23 cellular contexts compared by ENCODE assay signal in the genomic region with DNA sequence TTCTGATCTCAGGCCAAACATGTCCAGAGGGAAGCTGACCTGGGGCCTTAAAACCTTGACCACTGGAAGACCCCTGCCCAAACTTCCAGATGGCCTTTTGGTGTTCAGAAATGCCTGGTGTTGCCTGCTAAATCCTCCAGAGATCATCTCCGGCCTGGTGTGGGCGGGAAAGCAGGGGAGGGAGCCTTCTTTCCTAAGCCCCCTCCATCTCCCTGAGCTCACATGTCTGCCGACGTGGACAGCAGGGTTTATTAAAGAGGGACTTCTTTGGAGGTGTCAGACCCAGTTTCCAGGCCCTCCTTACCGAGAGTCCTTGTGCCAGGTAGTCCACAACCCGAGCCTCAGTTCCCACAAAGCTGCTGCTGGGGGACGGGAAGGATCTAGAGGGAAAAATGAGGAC. TPM values are rescaled to one million over a fixed set of nuclear protein-coding genes. Genes with fewer than 3 reads are reported as not detected.
A peak's percentile ranks its signal among the peaks of the same experiment; 100 is the strongest.
DNase-seq lines count a peak whose midpoint lies in the region; ATAC-seq and TF ChIP-seq lines count a peak whose summit lies in the region.
"Had no signal": no experiment of that assay in that cellular context is flagged by ENCODE, and none has a peak within 500 bp of the region (broad histone marks: within the 10 kb centered on the region; RNA-seq: fewer than 3 reads in every experiment).

No MANE protein-coding gene starts in this region.

- no peaks in the 10 kb centered on the region for H4K20me1 ChIP-seq in BLaER1

- H3K4me1 Mint-ChIP-seq in CD14-positive monocyte (no peaks in the 10 kb centered on the region), chondrocyte (ENCODE audit: low read depth) (peaks cover 13% of the 10 kb centered on the region)
- H3K4me1 Mint-ChIP-seq: CD4-positive, alpha-beta memory T cell had no signal

- H3K9ac ChIP-seq in BLaER1, result no peak overlapping the region
- H3K9ac ChIP-seq: KMS-11 had no signal

- peak overlapping the region; percentile 35; the same call in 1 of the 2 replicates for H3K4me2 ChIP-seq in BLaER1
- H3K4me2 ChIP-seq: KMS-11 had no signal

- intact Hi-C loops in CD14-positive monocyte (cut with micrococcal nuclease), result no loop called here
- intact Hi-C loops in sciatic nerve (cut with DNase I), result no loop called here

- no peak overlapping the region for H3K27ac Mint-ChIP-seq in CD14-positive monocyte
- no peak overlapping the region for H3K27ac Mint-ChIP-seq in chondrocyte (ENCODE audit: unreplicated experiment)
- H3K27ac Mint-ChIP-seq: CD4-positive, alpha-beta memory T cell had no signal

- H3K36me3 Mint-ChIP-seq in CD14-positive monocyte, result no peaks in the 10 kb centered on the region
- H3K36me3 Mint-ChIP-seq in chondrocyte (ENCODE audit: low read depth), result no peaks in the 10 kb centered on the region
- H3K36me3 Mint-ChIP-seq: CD4-positive, alpha-beta memory T cell had no signal

- H3K36me3 ChIP-seq in BLaER1, result no peaks in the 10 kb centered on the region
- H3K36me3 ChIP-seq: BE2C had no signal

- no peaks in the 10 kb centered on the region for H3K9me3 Mint-ChIP-seq in CD14-positive monocyte
- H3K9me3 Mint-ChIP-seq in chondrocyte (ENCODE audit: low read depth), result no peaks in the 10 kb centered on the region

- H3K27me3 ChIP-seq in BLaER1, result no peaks in the 10 kb centered on the region
- H3K27me3 ChIP-seq: BE2C had no signal

- H3K27ac ChIP-seq in BLaER1, result no peak overlapping the region
- H3K27ac ChIP-seq: KMS-11 had no signal

- DNase-seq in CD14-positive monocyte (ENCODE audit: low spot score) (peak; percentile 30), chondrocyte (ENCODE audit: low spot score) (peak; percentile 25), sciatic nerve (ENCODE audit: low spot score) (peak; percentile 36), DMS53 treated with DMSO at 0.1 percent for 48 hours (lab: John Stamatoyannopoulos, UW; ENCODE audit: unreplicated experiment) (no peak)
- DNase-seq: BE2C; CD4-positive, alpha-beta memory T cell; DMS 273 treated with DMSO at 0.1 percent for 48 hours; GOT3; HCEC 1CT; IMR-90; NCI-H1105; NCI-H146; NCI-H2029; NCI-H2227 treated with DMSO at 0.1 percent for 48 hours; NCI-H510A; NCI-H748 treated with DMSO at 0.1 percent for 48 hours had no signal

- ATAC-seq in sciatic nerve, result no peak
- ATAC-seq in HG03521 (IDR thresholded peaks at IDR 0.05; ENCODE audit: unreplicated experiment), result no peak
- no peak for ATAC-seq in GM18909 (IDR thresholded peaks at IDR 0.05; ENCODE audit: poor library complexity, unreplicated experiment)

- TF ChIP-seq CTCF in CD14-positive monocyte (IDR thresholded peaks at IDR 0.05) (no peak), chondrocyte (IDR thresholded peaks at IDR 0.05) (no peak)

- H3K27me3 Mint-ChIP-seq in CD14-positive monocyte (ENCODE audit: low read depth in 3 of 3) (peaks cover 0 to 8% (median 7%) of the 10 kb centered on the region in 3 donors), chondrocyte (ENCODE audit: low read depth) (peaks cover 24% of the 10 kb centered on the region)

- peaks cover 14% of the 10 kb centered on the region for H3K4me1 ChIP-seq in BLaER1
- H3K4me1 ChIP-seq: BE2C, Caco-2 had no signal

- H3K9me3 ChIP-seq in BLaER1, result no peaks in the 10 kb centered on the region
- H3K9me3 ChIP-seq: BE2C, Caco-2 had no signal

- no peak overlapping the region for H3K4me3 Mint-ChIP-seq in CD14-positive monocyte
- H3K4me3 Mint-ChIP-seq in chondrocyte (ENCODE audit: unreplicated experiment), result no peak overlapping the region
- H3K4me3 Mint-ChIP-seq: CD4-positive, alpha-beta memory T cell had no signal

- no peak overlapping the region for H3K4me3 ChIP-seq in BLaER1

RNA-seq across cellular contexts. Expression of gene SLC6A1, which starts 55.9 kb away (rescaled TPM):
- not detected for polyA plus RNA-seq in CD14-positive monocyte
- total RNA-seq in chondrocyte (0.87 to 2.3 TPM (median 2.0 TPM) in 3 replicates), sciatic nerve (10.9 TPM)
- total RNA-seq: A673; Caco-2; CD4-positive, alpha-beta memory T cell; G401; IMR-90 had no signal
- polyA plus RNA-seq: CD4-positive, alpha-beta memory T cell had no signal
